Comparison of ENCODE assay signal across 18 cellular contexts in genomic region chr3:50167782-50168317, GRCh38. TPM values are rescaled to one million over a fixed set of nuclear protein-coding genes. Genes with fewer than 3 reads are reported as not detected.
DNase-seq lines count a peak whose midpoint lies in the region; ATAC-seq, FAIRE-seq and TF ChIP-seq lines count a peak whose summit lies in the region.
"Had no signal": no experiment of that assay in that cellular context is flagged by ENCODE, and none has a peak within 500 bp of the region (broad histone marks: within the 10 kb centered on the region; RNA-seq: fewer than 3 reads in every experiment).

No MANE protein-coding gene starts in this region.

- no peak overlapping the region for H2AFZ ChIP-seq in keratinocyte (ENCODE audit: control insufficient read depth, low read length)

- H3K9ac ChIP-seq in keratinocyte (ENCODE audit: control insufficient read depth, extremely low read depth, insufficient read depth, low read length) (peak overlapping the region; percentile 39), skeletal muscle tissue (ENCODE audit: low read depth in 1 of 3, low read length in 3 of 3) (peak overlapping the region in 1 of 3 donors; percentile 54)

- POLR2A ChIA-PET in Panc1 (lab: Charles Lee), result no interaction called here

- FAIRE-seq in keratinocyte (lab: Jason Lieb, UNC), result no peak
- FAIRE-seq: bronchial epithelial cell, H54 had no signal

- peak overlapping the region; percentile 68 for H3K4me2 ChIP-seq in keratinocyte (ENCODE audit: control insufficient read depth, extremely low read depth, insufficient read depth, low read depth, low read length)

- no peaks in the 10 kb centered on the region for H3K9me3 ChIP-seq in Panc1 (ENCODE audit: control insufficient read depth, insufficient read depth, low read depth, low read length)
- H3K9me3 ChIP-seq in keratinocyte (ENCODE audit: control insufficient read depth, low read depth, low read length), result no peaks in the 10 kb centered on the region
- H3K9me3 ChIP-seq in skeletal muscle tissue (ENCODE audit: control insufficient read depth in 3 of 3, low read length in 3 of 3), result no peaks in the 10 kb centered on the region

- DNase-seq in COR-L47 (lab: John Stamatoyannopoulos, UW), result peak; percentile 53
- DNase-seq in Panc1 (ENCODE audit: low read depth, low spot score), result no peak
- DNase-seq in keratinocyte (ENCODE audit: low read depth, low spot score), result no peak
- DNase-seq in activated CD8-positive, alpha-beta memory T cell treated with anti-CD3 and anti-CD28 coated beads, Interleukin-2, amount 50 U/mL, for 4 hours, result no peak
- DNase-seq in NCI-H446 treated with DMSO at 0.1 percent for 48 hours (lab: John Stamatoyannopoulos, UW), result no peak
- DNase-seq in NOMO-1 (lab: John Stamatoyannopoulos, UW; ENCODE audit: unreplicated experiment in 2 of 2), result no peak
- DNase-seq: activated CD4-positive, alpha-beta memory T cell treated with anti-CD3 and anti-CD28 coated beads for 36 hours; CD4-positive, CD25-positive, alpha-beta regulatory T cell; EL; NCI-H1048; SIG-M5; stimulated activated CD4-positive, alpha-beta T cell treated with anti-CD3 and anti-CD28 coated beads, Interleukin-2, amount 100 ng/mL, for 48 hours had no signal

- H3K27ac ChIP-seq in Panc1 (ENCODE audit: low read length) (peak overlapping the region; percentile 82), keratinocyte (ENCODE audit: control insufficient read depth, insufficient read depth, low read length) (peak overlapping the region; percentile 75), skeletal muscle tissue (ENCODE audit: low read depth, low read length) (peak overlapping the region; percentile 56)

- H3K36me3 ChIP-seq in Panc1 (ENCODE audit: control insufficient read depth, insufficient read depth, low read length) (no peaks in the 10 kb centered on the region), keratinocyte (ENCODE audit: control insufficient read depth in 2 of 2, extremely low read depth in 1 of 2, insufficient read depth in 2 of 2, low read length in 2 of 2) (peaks cover 37 to 44% of the 10 kb centered on the region in 2 experiments), skeletal muscle tissue (ENCODE audit: control insufficient read depth in 3 of 3, insufficient read depth in 3 of 3, low read length in 3 of 3) (no peaks in the 10 kb centered on the region)

- dilution Hi-C loops in keratinocyte (cut with MboI; ENCODE audit: extremely low pct_ligation_motif_present, low sequenced_read_pairs), result no loop called here

- ATAC-seq in Panc1 (no peak), GM19023 (IDR thresholded peaks at IDR 0.05; ENCODE audit: unreplicated experiment) (no peak)

- in situ Hi-C loops in Panc1 (cut with HindIII; ENCODE audit: low pct_unique_long_range_greater_than_20kb, low sequenced_read_pairs), result no loop called here

- H3K9me1 ChIP-seq in keratinocyte (ENCODE audit: control insufficient read depth, extremely low read depth, insufficient read depth, low read length), result peaks cover 5% of the 10 kb centered on the region

- H3K4me3 ChIP-seq in Panc1 (ENCODE audit: low read depth in 2 of 2, low read length in 2 of 2) (no peak overlapping the region), keratinocyte (ENCODE audit: control insufficient read depth in 2 of 3, extremely low read depth in 1 of 3, insufficient read depth in 2 of 3, low read depth in 1 of 3, low read length in 3 of 3) (peak overlapping the region in 1 of 3 experiments; percentile 20), skeletal muscle tissue (ENCODE audit: low read length in 3 of 3) (peak overlapping the region in 1 of 3 donors; percentile 6)

- intact Hi-C loops in Panc1 (cut with micrococcal nuclease; ENCODE audit: unreplicated experiment), result no loop called here

- H3K4me1 ChIP-seq in Panc1 (ENCODE audit: control insufficient read depth, insufficient read depth, low read length) (peaks cover 97% of the 10 kb centered on the region), keratinocyte (ENCODE audit: control insufficient read depth, extremely low read depth, insufficient read depth, low read length) (peaks cover 74% of the 10 kb centered on the region), skeletal muscle tissue (ENCODE audit: control insufficient read depth in 3 of 3, insufficient read depth in 3 of 3, low read length in 3 of 3) (peaks cover 93 to 100% (median 99%) of the 10 kb centered on the region in 3 donors)

- H3K27me3 ChIP-seq in Panc1 (ENCODE audit: control insufficient read depth, insufficient read depth, low read length), result no peaks in the 10 kb centered on the region
- H3K27me3 ChIP-seq in keratinocyte (ENCODE audit: control insufficient read depth, extremely low read depth, insufficient read depth, low read length), result no peaks in the 10 kb centered on the region
- H3K27me3 ChIP-seq in skeletal muscle tissue (ENCODE audit: control insufficient read depth in 3 of 3, insufficient read depth in 3 of 3, low read length in 3 of 3), result no peaks in the 10 kb centered on the region

- CTCF ChIA-PET in Panc1 (lab: Charles Lee), result no interaction called here

- no TSS peak for BruUV-seq in Panc1 (replicated peaks; lab: Mats Ljungman, UMichigan)

- peaks cover 15% of the 10 kb centered on the region for H4K20me1 ChIP-seq in keratinocyte (ENCODE audit: control insufficient read depth, extremely low read depth, insufficient read depth, low read length)

- H3K79me2 ChIP-seq in keratinocyte (ENCODE audit: control insufficient read depth, insufficient read depth, low read length), result peaks cover 84% of the 10 kb centered on the region

- TF ChIP-seq CTCF in Panc1 (IDR thresholded peaks at IDR 0.05), result no peak
- TF ChIP-seq CTCF in keratinocyte (optimal IDR thresholded peaks at IDR 0.05 in 1 of 3, IDR thresholded peaks at IDR 0.05 in 1 of 3, conservative IDR thresholded peaks at IDR 0.05 in 1 of 3; ENCODE audit: extremely low read depth in 1 of 3, insufficient read depth in 2 of 3, low read length in 3 of 3), result no peak

RNA-seq across cellular contexts. Expression of gene SEMA3F, which starts 12.7 kb away (rescaled TPM):
- total RNA-seq in Panc1 (2021; ENCODE audit: unreplicated experiment) (69.6 TPM), skeletal muscle tissue (2.1 TPM)
- polyA plus RNA-seq in Panc1 (2012; ENCODE audit: insufficient read length), result 104 TPM
- polyA plus RNA-seq in keratinocyte, result 72.8 to 115 TPM (median 102 TPM) in 3 replicates
- polyA plus RNA-seq in keratinocyte (2011; ENCODE audit: low read depth), result 60.9 TPM
- 49.7 and 82.2 TPM in 2 replicates for polyA plus RNA-seq in keratinocyte (2011; cell fraction: cytosol; rRNA removed)
- 173 and 208 TPM in 2 replicates for polyA plus RNA-seq in keratinocyte (2011; cell fraction: nucleus; rRNA removed)
- polyA plus RNA-seq in keratinocyte (2012; ENCODE audit: low replicate concordance), result 94.6 and 131 TPM in 2 replicates
- 197 to 339 TPM (median 220 TPM) in 3 replicates for polyA minus RNA-seq in keratinocyte
- polyA minus RNA-seq in keratinocyte (2011; cell fraction: cytosol; rRNA and poly(A)+ RNA removed), result 180 TPM
- 209 and 249 TPM in 2 replicates for polyA minus RNA-seq in keratinocyte (2011; cell fraction: nucleus; rRNA and poly(A)+ RNA removed)
- polyA plus RNA-seq: CD4-positive, CD25-positive, alpha-beta regulatory T cell had no signal

RNA-seq across cellular contexts. Expression of gene GNAT1, which starts 23.6 kb away (rescaled TPM):
- total RNA-seq in Panc1 (2021; ENCODE audit: unreplicated experiment), result not detected
- not detected for polyA plus RNA-seq in Panc1 (2012; ENCODE audit: insufficient read length)
- 0.05 to 0.12 TPM in 2 of 3 replicates, not detected in the other for polyA plus RNA-seq in keratinocyte
- not detected for polyA plus RNA-seq in keratinocyte (2011; ENCODE audit: low read depth)
- polyA plus RNA-seq in keratinocyte (2011; cell fraction: cytosol; rRNA removed), result not detected in 2 replicates
- polyA plus RNA-seq in keratinocyte (2011; cell fraction: nucleus; rRNA removed), result 0.40 and 0.56 TPM in 2 replicates
- polyA plus RNA-seq in keratinocyte (2012; ENCODE audit: low replicate concordance), result not detected in 2 replicates
- 0.13 to 0.86 TPM in 2 of 3 replicates, not detected in the other for polyA minus RNA-seq in keratinocyte
- polyA minus RNA-seq in keratinocyte (2011; cell fraction: cytosol; rRNA and poly(A)+ RNA removed), result not detected
- 0.32 and 0.47 TPM in 2 replicates for polyA minus RNA-seq in keratinocyte (2011; cell fraction: nucleus; rRNA and poly(A)+ RNA removed)
- not detected for total RNA-seq in skeletal muscle tissue
- total RNA-seq: activated CD4-positive, alpha-beta memory T cell treated with anti-CD3 and anti-CD28 coated beads for 36 hours; bronchial epithelial cell; CD4-positive, CD25-positive, alpha-beta regulatory T cell; NCI-H460; posterior vena cava had no signal
- polyA plus RNA-seq: CD4-positive, CD25-positive, alpha-beta regulatory T cell had no signal

RNA-seq across cellular contexts. Expression of gene SLC38A3, which starts 37.2 kb away (rescaled TPM):
- total RNA-seq in Panc1 (2021; ENCODE audit: unreplicated experiment) (6.0 TPM), skeletal muscle tissue (0.52 TPM)
- 10.6 TPM for polyA plus RNA-seq in Panc1 (2012; ENCODE audit: insufficient read length)
- not detected in 3 replicates for polyA plus RNA-seq in keratinocyte
- polyA plus RNA-seq in keratinocyte (2011; ENCODE audit: low read depth), result 0.22 TPM
- polyA plus RNA-seq in keratinocyte (2011; cell fraction: cytosol; rRNA removed), result 0.02 and 0.12 TPM in 2 replicates
- polyA plus RNA-seq in keratinocyte (2011; cell fraction: nucleus; rRNA removed), result 0.12 and 0.36 TPM in 2 replicates
- 0.39 TPM in 1 of 2 replicates, not detected in the other for polyA plus RNA-seq in keratinocyte (2012; ENCODE audit: low replicate concordance)
- polyA minus RNA-seq in keratinocyte, result not detected in 3 replicates
- not detected for polyA minus RNA-seq in keratinocyte (2011; cell fraction: cytosol; rRNA and poly(A)+ RNA removed)
- polyA minus RNA-seq in keratinocyte (2011; cell fraction: nucleus; rRNA and poly(A)+ RNA removed), result 0.32 TPM in 1 of 2 replicates, not detected in the other
- total RNA-seq: activated CD4-positive, alpha-beta memory T cell treated with anti-CD3 and anti-CD28 coated beads for 36 hours; bronchial epithelial cell; CD4-positive, CD25-positive, alpha-beta regulatory T cell had no signal
- polyA plus RNA-seq: CD4-positive, CD25-positive, alpha-beta regulatory T cell had no signal

Comparison
In these comparisons a context has a peak if more than half of its experiments do, and no peak if none do; other contexts are left out.
1. RNA of gene SEMA3F, which starts 12.7 kb away (total RNA-seq): 69.6 TPM in Panc1 (single experiment); 2.1 TPM in skeletal muscle tissue (single experiment); every median in the first group is over 10 times any median in the second.
2. Peak in every context shown above with its lines, with median percentiles within 50 percentile points of each other: H3K27ac ChIP-seq.